Comparison of ENCODE assay signal across 31 cellular contexts in genomic region chr1:3398741-3399140, GRCh38. TPM values are rescaled to one million over a fixed set of nuclear protein-coding genes. Genes with fewer than 3 reads are reported as not detected.
"Had no signal": no experiment of that assay in that cellular context is flagged by ENCODE, and none has a peak within 500 bp of the region (broad histone marks: within the 10 kb centered on the region; RNA-seq: fewer than 3 reads in every experiment).

No MANE protein-coding gene starts in this region.

- H3K27me3 ChIP-seq: body of pancreas, cardiac muscle cell had no signal

- H3K36me3 ChIP-seq: breast epithelium, cardiac muscle cell, esophagus squamous epithelium, gastroesophageal sphincter, WERI-Rb-1 had no signal

- H3K4me1 Mint-ChIP-seq: activated B cell treated with CpG ODN at 0.5 μM for 24 hours; activated naive CD4-positive, alpha-beta T cell treated with anti-CD3 and anti-CD28 coated beads, Interleukin-2, amount 50 U/mL, for 24 hours; activated naive CD8-positive, alpha-beta T cell treated with anti-CD3 and anti-CD28 coated beads for 36 hours; activated naive CD8-positive, alpha-beta T cell treated with anti-CD3 and anti-CD28 coated beads, Interleukin-2, amount 50 U/mL, for 24 hours had no signal

- H3K27ac Mint-ChIP-seq: activated B cell treated with CpG ODN at 0.5 μM for 24 hours; activated CD8-positive, alpha-beta T cell treated with anti-CD3 and anti-CD28 coated beads for 36 hours; activated naive CD4-positive, alpha-beta T cell treated with anti-CD3 and anti-CD28 coated beads for 36 hours; activated naive CD8-positive, alpha-beta T cell treated with anti-CD3 and anti-CD28 coated beads for 36 hours; activated naive CD8-positive, alpha-beta T cell treated with anti-CD3 and anti-CD28 coated beads, Interleukin-2, amount 50 U/mL, for 24 hours; activated T-helper 1 cell treated with anti-CD3 and anti-CD28 coated beads, Interleukin-12 subunit alpha, Interleukin-12 subunit beta, Interleukin-2, Interleukin-4 antibody, amounts not matched to agents 30 ng/mL and 10 ng/mL and 1 ng/mL, durations not matched to agents 14 hours and 24 hours and 36 hours; activated T-helper 2 cell treated with anti-CD3 and anti-CD28 coated beads, Interferon-gamma antibody, Interleukin-2, Interleukin-4, amounts not matched to agents 10 μg/mL and 5 μg/mL and 100 μg/mL, durations not matched to agents 14 hours and 24 hours and 36 hours; T-helper 17 cell; T-helper 2 cell treated with Interferon-gamma antibody and Interleukin-4, amounts not matched to agents 5 μg/mL and 100 μg/mL, for 36 hours had no signal

- H3K9me3 ChIP-seq: body of pancreas, breast epithelium, esophagus squamous epithelium, gastroesophageal sphincter, heart right ventricle had no signal

- H3K27ac ChIP-seq: body of pancreas, breast epithelium, cardiac muscle cell, epithelial cell of prostate, esophagus squamous epithelium, gastroesophageal sphincter, heart right ventricle, WERI-Rb-1 had no signal

- H3K4me1 ChIP-seq: body of pancreas had no signal

- H3K9me3 Mint-ChIP-seq: activated B cell treated with CpG ODN at 0.5 μM for 24 hours; activated CD8-positive, alpha-beta T cell treated with anti-CD3 and anti-CD28 coated beads for 36 hours; activated naive CD4-positive, alpha-beta T cell treated with anti-CD3 and anti-CD28 coated beads for 36 hours; activated naive CD4-positive, alpha-beta T cell treated with anti-CD3 and anti-CD28 coated beads, Interleukin-2, amount 50 U/mL, for 24 hours; activated naive CD8-positive, alpha-beta T cell treated with anti-CD3 and anti-CD28 coated beads for 36 hours; activated naive CD8-positive, alpha-beta T cell treated with anti-CD3 and anti-CD28 coated beads, Interleukin-2, amount 50 U/mL, for 24 hours; activated T-helper 1 cell treated with anti-CD3 and anti-CD28 coated beads, Interleukin-12 subunit alpha, Interleukin-12 subunit beta, Interleukin-2, Interleukin-4 antibody, amounts not matched to agents 30 ng/mL and 10 ng/mL and 1 ng/mL, durations not matched to agents 14 hours and 24 hours and 36 hours; activated T-helper 2 cell treated with anti-CD3 and anti-CD28 coated beads, Interferon-gamma antibody, Interleukin-2, Interleukin-4, amounts not matched to agents 10 μg/mL and 5 μg/mL and 100 μg/mL, durations not matched to agents 14 hours and 24 hours and 36 hours; T-helper 2 cell treated with Interferon-gamma antibody and Interleukin-4, amounts not matched to agents 5 μg/mL and 100 μg/mL, for 36 hours had no signal

- H3K36me3 Mint-ChIP-seq: activated naive CD4-positive, alpha-beta T cell treated with anti-CD3 and anti-CD28 coated beads, Interleukin-2, amount 50 U/mL, for 24 hours; activated naive CD8-positive, alpha-beta T cell treated with anti-CD3 and anti-CD28 coated beads for 36 hours had no signal

- H3K4me3 ChIP-seq: body of pancreas, breast epithelium, cardiac muscle cell, esophagus squamous epithelium, gastroesophageal sphincter, heart right ventricle had no signal

- DNase-seq: activated B cell treated with CpG ODN at 0.5 μM for 24 hours; activated CD4-positive, alpha-beta T cell treated with anti-CD3 and anti-CD28 coated beads for 48 hours; activated CD4-positive, alpha-beta T cell treated with anti-CD3 and anti-CD28 coated beads, Interleukin-2, amount 50 U/mL, for 1 hour; activated CD4-positive, alpha-beta T cell treated with anti-CD3 and anti-CD28 coated beads, Interleukin-2, amount 50 U/mL, for 48 hours; activated CD8-positive, alpha-beta memory T cell treated with anti-CD3 and anti-CD28 coated beads for 24 hours; activated CD8-positive, alpha-beta T cell treated with anti-CD3 and anti-CD28 coated beads for 36 hours; activated effector memory CD4-positive, alpha-beta T cell treated with anti-CD3 and anti-CD28 coated beads, Interleukin-2, amount 50 U/mL, for 16 hours; activated naive CD4-positive, alpha-beta T cell treated with anti-CD3 and anti-CD28 coated beads for 36 hours; activated naive CD8-positive, alpha-beta T cell treated with anti-CD3 and anti-CD28 coated beads for 36 hours; activated naive CD8-positive, alpha-beta T cell treated with anti-CD3 and anti-CD28 coated beads, Interleukin-2, amount 50 U/mL, for 24 hours; activated T-cell treated with anti-CD3 and anti-CD28 coated beads, Interleukin-2, amount 50 U/mL, for 1 hour; activated T-cell treated with anti-CD3 and anti-CD28 coated beads, Interleukin-2, amount 50 U/mL, for 48 hours; body of pancreas; central memory CD4-positive, alpha-beta T cell; effector CD8-positive, alpha-beta T cell; esophagus squamous epithelium; foreskin melanocyte; heart right ventricle; T-helper 1 cell; T-helper 17 cell; T1000; WERI-Rb-1 had no signal

- ATAC-seq: activated CD4-positive, CD25-positive, alpha-beta regulatory T cell treated with anti-CD3 and anti-CD28 coated beads, Interleukin-2, amount 50 U/mL, for 24 hours; activated CD8-positive, alpha-beta T cell treated with anti-CD3 and anti-CD28 coated beads for 36 hours; activated naive CD8-positive, alpha-beta T cell treated with anti-CD3 and anti-CD28 coated beads, Interleukin-2, amount 50 U/mL, for 24 hours; body of pancreas; gastroesophageal sphincter; heart right ventricle; T-helper 17 cell had no signal

- H3K4me3 Mint-ChIP-seq: activated B cell treated with CpG ODN at 0.5 μM for 24 hours; activated CD8-positive, alpha-beta T cell treated with anti-CD3 and anti-CD28 coated beads for 36 hours; activated naive CD4-positive, alpha-beta T cell treated with anti-CD3 and anti-CD28 coated beads for 36 hours; activated naive CD4-positive, alpha-beta T cell treated with anti-CD3 and anti-CD28 coated beads, Interleukin-2, amount 50 U/mL, for 24 hours; activated naive CD8-positive, alpha-beta T cell treated with anti-CD3 and anti-CD28 coated beads for 36 hours; activated naive CD8-positive, alpha-beta T cell treated with anti-CD3 and anti-CD28 coated beads, Interleukin-2, amount 50 U/mL, for 24 hours; activated T-helper 1 cell treated with anti-CD3 and anti-CD28 coated beads, Interleukin-12 subunit alpha, Interleukin-12 subunit beta, Interleukin-2, Interleukin-4 antibody, amounts not matched to agents 30 ng/mL and 10 ng/mL and 1 ng/mL, durations not matched to agents 14 hours and 24 hours and 36 hours; T-helper 17 cell; T-helper 2 cell treated with Interferon-gamma antibody and Interleukin-4, amounts not matched to agents 5 μg/mL and 100 μg/mL, for 36 hours had no signal

RNA-seq across cellular contexts. Expression of gene ARHGEF16, which starts 55.7 kb away (rescaled TPM):
- total RNA-seq: activated B cell treated with CpG ODN at 0.5 μM for 24 hours; activated CD8-positive, alpha-beta T cell treated with anti-CD3 and anti-CD28 coated beads for 36 hours; activated T-helper 1 cell treated with anti-CD3 and anti-CD28 coated beads, Interleukin-12 subunit alpha, Interleukin-12 subunit beta, Interleukin-2, Interleukin-4 antibody, amounts not matched to agents 30 ng/mL and 10 ng/mL and 1 ng/mL, durations not matched to agents 14 hours and 24 hours and 36 hours; activated T-helper 2 cell treated with anti-CD3 and anti-CD28 coated beads, Interferon-gamma antibody, Interleukin-2, Interleukin-4, amounts not matched to agents 10 μg/mL and 5 μg/mL and 100 μg/mL, durations not matched to agents 14 hours and 24 hours and 36 hours had no signal
